ENCODE assay signal across 13 cellular contexts in the genomic region with DNA sequence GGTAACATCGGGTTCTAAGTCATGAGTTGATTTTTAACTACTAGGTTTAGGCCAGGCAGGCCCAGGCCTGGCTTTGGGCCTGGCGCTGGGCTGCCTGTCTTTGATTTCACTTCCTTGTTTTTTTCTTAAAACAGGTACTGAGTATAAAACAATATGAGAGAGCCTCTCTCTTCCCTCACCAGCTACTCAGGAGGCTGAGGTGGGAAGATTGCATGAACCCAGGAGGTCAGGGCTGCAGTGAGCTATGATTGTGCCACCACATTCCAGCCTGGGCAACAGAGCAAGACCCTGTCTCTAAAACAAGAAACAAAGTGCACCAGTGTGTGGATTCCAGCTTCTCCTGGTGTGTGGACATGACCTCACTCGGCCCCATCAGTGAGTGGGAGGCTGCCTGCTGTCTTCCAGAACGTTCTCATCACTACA. TPM values are rescaled to one million over a fixed set of nuclear protein-coding genes. Genes with fewer than 3 reads are reported as not detected.
A peak's percentile ranks its signal among the peaks of the same experiment; 100 is the strongest.
DNase-seq lines count a peak whose midpoint lies in the region; ATAC-seq and TF ChIP-seq lines count a peak whose summit lies in the region.
"Not testable (repeated sequence)": the region's sequence is repeated elsewhere in the genome, so short reads cannot be mapped to it uniquely, and the experiment has no call there.
"Had no signal": no experiment of that assay in that cellular context is flagged by ENCODE, and none has a peak within 500 bp of the region (broad histone marks: within the 10 kb centered on the region; RNA-seq: fewer than 3 reads in every experiment).

No MANE protein-coding gene starts in this region.

- POLR2A ChIA-PET in HEK293 (lab: Yijun Ruan, JAX): not testable (repeated sequence)

- 0 out of 2 replicates have a peak overlapping the region, but pooled peaks have one; percentile 11 for H3K4me2 ChIP-seq in DOHH2 (ENCODE audit: low read length)

- not testable (repeated sequence) for H3K9me2 ChIP-seq in DOHH2 (replicated peaks; ENCODE audit: control insufficient read depth, low read length)

- not testable (repeated sequence) for H3K36me3 ChIP-seq in DOHH2 (ENCODE audit: control insufficient read depth, low read length); HEK293 (ENCODE audit: control insufficient read depth in 2 of 2, insufficient read depth in 1 of 2, low read length in 2 of 2)

- H3K27ac Mint-ChIP-seq in T-helper 17 cell (peak overlapping the region; percentile 4), progenitor cell of endocrine pancreas (peak overlapping the region; percentile 45)
- peak overlapping the region; percentile 21 for H3K27ac Mint-ChIP-seq in dendritic cell treated with granulocyte-macrophage colony-stimulating factor and Interleukin-4, amounts not matched to agents 40 ng/mL and 50 ng/mL, for 4 days

- TF ChIP-seq CTCF in DOHH2 (IDR thresholded peaks at IDR 0.05; ENCODE audit: low read depth, low read length, poor library complexity, severe bottlenecking); HEK293 (tag by site-specific recombination; IDR thresholded peaks at IDR 0.05); progenitor cell of endocrine pancreas (IDR thresholded peaks at IDR 0.05; ENCODE audit: unreplicated experiment): not testable (repeated sequence)

- H3K4me1 Mint-ChIP-seq in T-helper 17 cell; progenitor cell of endocrine pancreas (ENCODE audit: low read depth): not testable (repeated sequence)
- peaks cover 38% of the 10 kb centered on the region for H3K4me1 Mint-ChIP-seq in dendritic cell treated with granulocyte-macrophage colony-stimulating factor and Interleukin-4, amounts not matched to agents 40 ng/mL and 50 ng/mL, for 4 days (ENCODE audit: low read depth)

- H3K4me3 ChIP-seq in DOHH2 (ENCODE audit: low read length); HEK293 (ENCODE audit: low read depth, low read length): not testable (repeated sequence)

- ATAC-seq in T-helper 17 cell: not testable (repeated sequence)
- peak; percentile 25 for ATAC-seq in left lobe of liver

- DNase-seq in MV-4-11 (lab: John Stamatoyannopoulos, UW): peak; percentile 63
- DNase-seq in T-helper 17 cell; left lobe of liver (ENCODE audit: low spot score); progenitor cell of endocrine pancreas (ENCODE audit: low spot score, unreplicated experiment): not testable (repeated sequence)

- CTCF ChIA-PET in HEK293 (lab: Yijun Ruan, JAX): interaction anchor here (0.6 to 0.7 kb wide), 3 partner anchors 14 to 148 kb away, joined by 3 to 4 read pairs (median 3); no protein-coding TSS in a partner anchor

- H3K79me2 ChIP-seq in DOHH2 (ENCODE audit: control insufficient read depth, low read length): not testable (repeated sequence)

- H3K9me3 ChIP-seq in DOHH2 (ENCODE audit: control insufficient read depth, insufficient read depth, low read length); HEK293 (ENCODE audit: control insufficient read depth, insufficient read depth, low read depth, low read length); T-helper 17 cell (ENCODE audit: control insufficient read depth, low read length, poor library complexity, severe bottlenecking): not testable (repeated sequence)

- not testable (repeated sequence) for H3F3A ChIP-seq in DOHH2 (ENCODE audit: control insufficient read depth, insufficient read depth)

- peaks cover 13% of the 10 kb centered on the region for H3K4me1 ChIP-seq in DOHH2 (ENCODE audit: control insufficient read depth, low read length)
- H3K4me1 ChIP-seq in HEK293 (ENCODE audit: control insufficient read depth, insufficient read depth, low read length): not testable (repeated sequence)

- H3K27ac ChIP-seq in DOHH2 (ENCODE audit: low read depth, low read length); HEK293 (ENCODE audit: extremely low read depth, low read depth, low read length): not testable (repeated sequence)

- H4K20me1 ChIP-seq in DOHH2 (ENCODE audit: control insufficient read depth, insufficient read depth, low read depth, low read length): not testable (repeated sequence)

- H3K36me3 Mint-ChIP-seq in T-helper 17 cell (ENCODE audit: low read depth); progenitor cell of endocrine pancreas (ENCODE audit: insufficient read depth): not testable (repeated sequence)
- peaks cover 37% of the 10 kb centered on the region for H3K36me3 Mint-ChIP-seq in dendritic cell treated with granulocyte-macrophage colony-stimulating factor and Interleukin-4, amounts not matched to agents 40 ng/mL and 50 ng/mL, for 4 days (ENCODE audit: low read depth)

- not testable (repeated sequence) for H3K27me3 Mint-ChIP-seq in T-helper 17 cell, progenitor cell of endocrine pancreas
- peaks cover 14% of the 10 kb centered on the region for H3K27me3 Mint-ChIP-seq in dendritic cell treated with granulocyte-macrophage colony-stimulating factor and Interleukin-4, amounts not matched to agents 40 ng/mL and 50 ng/mL, for 4 days

- intact Hi-C loops in dendritic cell treated with granulocyte-macrophage colony-stimulating factor and Interleukin-4, amounts not matched to agents 40 ng/mL and 50 ng/mL, for 4 days (cut with micrococcal nuclease): not testable (repeated sequence)

- H3K9me3 Mint-ChIP-seq in dendritic cell treated with granulocyte-macrophage colony-stimulating factor and Interleukin-4, amounts not matched to agents 40 ng/mL and 50 ng/mL, for 4 days; progenitor cell of endocrine pancreas (ENCODE audit: low read depth): not testable (repeated sequence)

- not testable (repeated sequence) for H3K4me3 Mint-ChIP-seq in T-helper 17 cell; dendritic cell treated with granulocyte-macrophage colony-stimulating factor and Interleukin-4, amounts not matched to agents 40 ng/mL and 50 ng/mL, for 4 days; progenitor cell of endocrine pancreas (ENCODE audit: low read depth)

- not testable (repeated sequence) for H3K27me3 ChIP-seq in DOHH2 (ENCODE audit: control insufficient read depth, low read length)

TF ChIP-seq in HEK293, 187 proteins besides CTCF, POLR2A, EP300 and RAD21:
- TF ChIP-seq ZNF121 (tag by site-specific recombination; IDR thresholded peaks at IDR 0.05) (peak; percentile 65), ZNF548 (tag by site-specific recombination; IDR thresholded peaks at IDR 0.05) (peak; percentile 39; the same call in 1 of the 2 replicates)

RNA-seq across cellular contexts. Expression of gene C15orf39, which starts 17.8 kb away (rescaled TPM):
- total RNA-seq in T-helper 17 cell: 10 to 100 TPM; 30.7 to 45.6 TPM
- 5.8 TPM for total RNA-seq in left lobe of liver
- 80.0 and 83.4 TPM in 2 replicates for total RNA-seq in progenitor cell of endocrine pancreas

RNA-seq across cellular contexts. Expression of gene GOLGA6C, which starts 38.6 kb away (rescaled TPM):
- total RNA-seq in T-helper 17 cell (not detected), left lobe of liver (not detected), progenitor cell of endocrine pancreas (not detected in 2 replicates)
- total RNA-seq: CD8-positive, alpha-beta memory T cell; GM23248; HT1080; IMR-90; PC-3; SJCRH30 had no signal
